In genomic region chr19:8208710-8209110, GRCh38 we compare ENCODE assay signal across 8 cellular contexts. TPM values are rescaled to one million over a fixed set of nuclear protein-coding genes. Genes with fewer than 3 reads are reported as not detected.
DNase-seq lines count a peak whose midpoint lies in the region; ATAC-seq and TF ChIP-seq lines count a peak whose summit lies in the region.

No MANE protein-coding gene starts in this region.

- H3K27me3 ChIP-seq in breast epithelium (no peaks in the 10 kb centered on the region), upper lobe of left lung (peaks cover 0 to 10% (median 0%) of the 10 kb centered on the region in 4 donors)

- no peaks in the 10 kb centered on the region for H3K36me3 ChIP-seq in breast epithelium
- H3K36me3 ChIP-seq in upper lobe of left lung = no peaks in the 10 kb centered on the region

- no peaks in the 10 kb centered on the region for H3K9me3 Mint-ChIP-seq in memory B cell

- ATAC-seq in HG03571 (IDR thresholded peaks at IDR 0.05; ENCODE audit: unreplicated experiment) (peak; percentile 17), memory B cell (ENCODE audit: low read depth) (peak; percentile 36), upper lobe of left lung (ENCODE audit: low FRiP score in 2 of 2) (peak; percentile 49 to 74)

- peaks cover 7% of the 10 kb centered on the region for H3K36me3 Mint-ChIP-seq in memory B cell

- in situ Hi-C loops in GM13977 (cut with MboI; ENCODE audit: low pct_unique_long_range_greater_than_20kb, low sequenced_read_pairs, unreplicated experiment) = no loop called here

- no peak for TF ChIP-seq POLR2A in breast epithelium (IDR thresholded peaks at IDR 0.05)
- no peak for TF ChIP-seq POLR2A in upper lobe of left lung (IDR thresholded peaks at IDR 0.05)

- intact Hi-C loops in breast epithelium (cut with DNase I; ENCODE audit: low total_unique reads) = no loop called here

- WGBS in upper lobe of left lung, 2 donors = 3 to 8% methylated on average over 16 to 29 of the region's 30 CpGs

- H3K27ac Mint-ChIP-seq in memory B cell = peak overlapping the region; percentile 73

- H3K4me3 ChIP-seq in breast epithelium (peak overlapping the region; percentile 70 to 94 (median 77)), upper lobe of left lung (peak overlapping the region; percentile 63 to 91 (median 84))

- H3K4me3 Mint-ChIP-seq in memory B cell = peak overlapping the region; percentile 89

- H3K27ac ChIP-seq in breast epithelium = peak overlapping the region; percentile 88 to 92
- H3K27ac ChIP-seq in upper lobe of left lung = peak overlapping the region; percentile 75 to 88 (median 82)

- no peak for TF ChIP-seq CTCF in breast epithelium (IDR thresholded peaks at IDR 0.05)
- no peak for TF ChIP-seq CTCF in upper lobe of left lung (IDR thresholded peaks at IDR 0.05)
- no peak for TF ChIP-seq CTCF in GM13977 (IDR thresholded peaks at IDR 0.05; ENCODE audit: extremely low read depth, insufficient read depth, missing control alignments)

- H3K9me3 ChIP-seq in breast epithelium = no peaks in the 10 kb centered on the region
- H3K9me3 ChIP-seq in upper lobe of left lung = no peaks in the 10 kb centered on the region

- H3K4me1 ChIP-seq in breast epithelium (peaks cover 4 to 11% of the 10 kb centered on the region in 2 donors), upper lobe of left lung (peaks cover 12 to 25% (median 20%) of the 10 kb centered on the region in 4 donors)

- H3K4me1 Mint-ChIP-seq in memory B cell = peaks cover 37% of the 10 kb centered on the region

- no peak for TF ChIP-seq EP300 in upper lobe of left lung (IDR thresholded peaks at IDR 0.05)

- DNase-seq in NCI-H2196 (lab: John Stamatoyannopoulos, UW; ENCODE audit: unreplicated experiment) = peak; percentile 93
- DNase-seq in NCI-H2196 treated with DMSO at 0.1 percent for 48 hours (lab: John Stamatoyannopoulos, UW; ENCODE audit: unreplicated experiment) = no peak
- peak in 1 of 2 donors; percentile 73 for DNase-seq in breast epithelium (ENCODE audit: low spot score in 2 of 2)
- no peak for DNase-seq in memory B cell (ENCODE audit: low spot score in 2 of 2)
- DNase-seq in upper lobe of left lung = peak in 1 of 2 donors; percentile 96
- DNase-seq in AG08395 (ENCODE audit: low spot score) = no peak
- no peak for DNase-seq in GM13977 (ENCODE audit: low spot score)

- no peaks in the 10 kb centered on the region for H3K27me3 Mint-ChIP-seq in memory B cell

RNA-seq across cellular contexts. Expression of gene CERS4, which starts 0.5 kb away (rescaled TPM):
- total RNA-seq in breast epithelium = 100 to 1,000 TPM in 1 of 3 donors, 10 to 100 TPM in 2; 26.4 to 141 (median 64.1) TPM
- total RNA-seq in upper lobe of left lung = 100 to 1,000 TPM in 1 of 6 donors, 10 to 100 TPM in 5; 55.5 to 131 (median 63.8) TPM

RNA-seq across cellular contexts. Expression of gene FBN3, which starts 59.3 kb away (rescaled TPM):
- 1 to 10 TPM in 1 of 3 donors, under 1 TPM in 1, not detected in 1; 0.66 to 7.9 TPM for total RNA-seq in breast epithelium
- total RNA-seq in upper lobe of left lung = 100 to 1,000 TPM in 1 of 6 donors, 10 to 100 TPM in 1, 1 to 10 TPM in 3, under 1 TPM in 1; 0.10 to 106 (median 8.0) TPM
